In the genomic region with DNA sequence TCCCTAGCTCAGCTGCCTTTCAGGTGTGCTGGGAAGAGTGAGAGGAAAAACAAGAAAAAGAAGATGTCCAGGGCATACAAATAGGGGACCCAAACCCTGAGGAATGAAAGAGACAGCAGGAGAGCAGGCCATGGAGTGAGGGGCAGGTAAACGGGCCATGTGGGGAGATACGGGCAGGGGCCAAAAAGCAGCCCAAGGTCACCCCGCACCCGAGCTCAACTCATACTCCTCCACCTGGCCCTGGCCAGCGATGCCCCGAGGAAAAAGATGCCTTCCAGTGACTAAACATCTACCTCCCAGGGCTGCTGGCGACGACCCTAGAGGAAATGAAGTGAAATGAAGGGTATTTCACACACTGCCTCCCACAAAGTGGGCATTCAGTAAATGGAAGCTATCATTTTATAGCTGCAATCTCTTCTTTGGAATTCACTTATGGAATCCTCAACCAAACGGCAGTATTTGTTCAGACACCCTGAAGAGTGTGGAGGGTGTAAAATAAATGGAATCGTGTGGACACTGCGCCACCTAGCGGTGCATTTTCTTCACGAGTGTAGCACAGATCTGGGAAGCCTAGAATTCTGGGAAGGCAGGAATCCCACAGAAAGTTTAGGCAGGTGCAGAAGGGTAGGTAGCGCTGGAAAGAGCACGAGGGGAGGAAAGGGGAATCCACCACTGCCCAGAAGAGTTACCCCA, we compare ENCODE assay signal across 8 cellular contexts. TPM values are rescaled to one million over a fixed set of nuclear protein-coding genes. Genes with fewer than 3 reads are reported as not detected.
DNase-seq lines count a peak whose midpoint lies in the region; ATAC-seq and TF ChIP-seq lines count a peak whose summit lies in the region.

No MANE protein-coding gene starts in this region.

- no peak overlapping the region for H3K9ac ChIP-seq in DND-41 (ENCODE audit: low read depth, low read length)

- no peaks in the 10 kb centered on the region for H3K79me2 ChIP-seq in DND-41 (ENCODE audit: insufficient read depth, low read length)

- DNase-seq in DND-41 (peak; percentile 34), HPDE6-E6E7 (ENCODE audit: extremely low spot score) (peak; percentile 47), RWPE1 (ENCODE audit: low spot score) (peak; percentile 60), amniotic stem cell (lab: John Stamatoyannopoulos, UW) (peak; percentile 33), left cardiac atrium (peak; percentile 88), pulmonary artery endothelial cell (ENCODE audit: low read depth, low spot score) (peak; percentile 20), GOT3 (lab: John Stamatoyannopoulos, UW) (no peak)

- peaks cover 80% of the 10 kb centered on the region for H3K36me3 ChIP-seq in DND-41 (ENCODE audit: insufficient read depth, low read length)

- TF ChIP-seq CTCF in DND-41 (IDR thresholded peaks at IDR 0.05; ENCODE audit: borderline replicate concordance, extremely low read depth, low read length, poor library complexity, severe bottlenecking) (peak; percentile 68), RWPE1 (conservative IDR thresholded peaks at IDR 0.05; ENCODE audit: low read depth) (peak; percentile 88)

- peaks cover 13% of the 10 kb centered on the region; the same call in 1 of the 2 replicates for H4K20me1 ChIP-seq in DND-41 (ENCODE audit: insufficient read depth, low read length)

- no peak overlapping the region for H2AFZ ChIP-seq in DND-41 (ENCODE audit: low read depth, low read length)

- intact Hi-C loops in left cardiac atrium (cut with DNase I): loop anchor here (2.0 to 10.0 kb wide), 6 partner anchors 76 to 822 kb away; no protein-coding TSS in a partner anchor

- CTCF ChIA-PET in RWPE1 (lab: Yijun Ruan, JAX): interaction anchor here (0.5 to 0.8 kb wide), 4 partner anchors 12 to 368 kb away, joined by 3 to 5 read pairs (median 3); no protein-coding TSS in a partner anchor

- peak; percentile 71 for ATAC-seq in DND-41 (ENCODE audit: insufficient read depth, low read depth)
- ATAC-seq in left cardiac atrium: peak; percentile 87 to 90
- no peak for ATAC-seq in HG03045 (IDR thresholded peaks at IDR 0.05; ENCODE audit: unreplicated experiment)

- H3K4me3 ChIP-seq in DND-41 (ENCODE audit: low read depth in 1 of 2, low read length in 2 of 2): no peak overlapping the region

- H3K4me2 ChIP-seq in DND-41 (ENCODE audit: insufficient read depth, low read length): no peak overlapping the region

- no peaks in the 10 kb centered on the region for H3K9me3 ChIP-seq in DND-41 (ENCODE audit: insufficient read depth, low read length, severe bottlenecking)

- POLR2A ChIA-PET in RWPE1 (lab: Yijun Ruan, JAX; ENCODE audit: low non-redundant PET): no interaction called here

- H3K27me3 ChIP-seq in DND-41 (ENCODE audit: insufficient read depth, low read length, poor library complexity): no peaks in the 10 kb centered on the region

- no peaks in the 10 kb centered on the region for H3K4me1 ChIP-seq in DND-41 (ENCODE audit: insufficient read depth, low read length)

- no peak overlapping the region for H3K27ac ChIP-seq in DND-41 (ENCODE audit: low read length)
- no peak overlapping the region for H3K27ac ChIP-seq in RWPE1

RNA-seq across cellular contexts. Expression of gene ELAC2, which starts 14.9 kb away (rescaled TPM):
- total RNA-seq in left cardiac atrium: 10 to 100 TPM; 46.7 to 47.5 TPM
- total RNA-seq in pulmonary artery endothelial cell: 112 and 134 TPM in 2 replicates
